ENCODE assay signal across 9 cellular contexts in the genomic region with DNA sequence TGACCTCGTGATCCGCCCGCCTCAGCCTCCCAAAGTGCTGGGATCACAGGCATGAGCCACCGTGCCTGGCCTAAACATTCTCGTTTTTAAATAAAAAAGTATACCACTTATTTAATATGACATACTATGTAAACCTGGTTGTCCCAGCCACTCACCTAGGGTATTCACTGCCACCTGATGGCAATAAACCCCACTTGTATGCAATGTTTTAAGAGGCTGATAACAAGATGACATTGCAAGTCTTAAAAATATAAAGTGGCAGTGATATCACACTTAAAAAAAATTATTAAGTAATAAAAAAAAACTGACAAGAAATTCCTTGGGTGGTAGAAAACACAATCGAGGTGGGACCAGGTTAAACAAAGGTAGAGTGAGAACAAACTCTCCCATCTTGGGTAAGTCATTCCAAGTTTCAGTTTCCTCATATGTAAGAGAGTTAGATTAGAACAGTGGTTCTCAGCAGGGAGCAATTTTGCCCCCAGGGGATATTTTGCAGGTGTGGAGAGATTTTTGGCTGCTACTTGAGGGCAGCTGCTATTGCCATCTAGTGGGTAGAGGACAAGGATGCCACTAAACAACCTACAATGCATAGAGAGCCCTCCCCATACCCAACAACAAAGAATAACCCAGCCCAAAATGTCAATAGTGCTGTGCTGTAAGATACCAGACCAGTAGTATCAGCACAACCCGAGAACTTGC. TPM values are rescaled to one million over a fixed set of nuclear protein-coding genes. Genes with fewer than 3 reads are reported as not detected.
DNase-seq lines count a peak whose midpoint lies in the region; ATAC-seq and TF ChIP-seq lines count a peak whose summit lies in the region.
"Had no signal": no experiment of that assay in that cellular context is flagged by ENCODE, and none has a peak within 500 bp of the region (broad histone marks: within the 10 kb centered on the region; RNA-seq: fewer than 3 reads in every experiment).

No MANE protein-coding gene starts in this region.

- no peak overlapping the region for H3K4me2 ChIP-seq in mammary epithelial cell (ENCODE audit: insufficient read depth, low read depth, low read length)
- H3K4me2 ChIP-seq in osteoblast (ENCODE audit: insufficient read depth, low read length) = no peak overlapping the region

- no TSS peak for BruUV-seq in mammary epithelial cell (replicated peaks; lab: Mats Ljungman, UMichigan)

- H3K4me1 Mint-ChIP-seq in activated CD4-positive, alpha-beta memory T cell treated with anti-CD3 and anti-CD28 coated beads, Interleukin-2, amount 10 ng/mL, durations not matched to agents 7 days and 5 days = peaks cover 12% of the 10 kb centered on the region

- intact Hi-C loops in mammary epithelial cell (cut with micrococcal nuclease) = loop anchor here (2.0 kb wide), 1 partner anchor 186 kb away; no protein-coding TSS in a partner anchor

- dilution Hi-C loops in mammary epithelial cell (cut with HindIII; ENCODE audit: low sequenced_read_pairs) = no loop called here

- peaks cover 7% of the 10 kb centered on the region for H3K4me1 ChIP-seq in mammary epithelial cell (ENCODE audit: insufficient read depth, low read length)
- H3K4me1 ChIP-seq in osteoblast (ENCODE audit: insufficient read depth, low read length) = peaks cover 21% of the 10 kb centered on the region

- no peaks in the 10 kb centered on the region for H3K9me3 Mint-ChIP-seq in activated CD4-positive, alpha-beta memory T cell treated with anti-CD3 and anti-CD28 coated beads, Interleukin-2, amount 10 ng/mL, durations not matched to agents 7 days and 5 days

- H3K36me3 ChIP-seq in mammary epithelial cell (ENCODE audit: insufficient read depth, low read length) (peaks cover 22% of the 10 kb centered on the region), osteoblast (ENCODE audit: insufficient read depth, low read length) (peaks cover 69% of the 10 kb centered on the region)

- CTCF ChIA-PET in mammary epithelial cell (lab: Charles Lee; ENCODE audit: low non-redundant PET) = no interaction called here
- CTCF ChIA-PET in activated CD4-positive, alpha-beta memory T cell treated with anti-CD3 and anti-CD28 coated beads, Interleukin-2, amount 10 ng/mL, durations not matched to agents 7 days and 5 days (lab: Charles Lee) = no interaction called here

- no peaks in the 10 kb centered on the region for H3K9me3 ChIP-seq in mammary epithelial cell (replicated peaks; ENCODE audit: insufficient read depth, low read length)
- H3K9me3 ChIP-seq in osteoblast (ENCODE audit: low read depth, low read length) = no peaks in the 10 kb centered on the region

- TF ChIP-seq CTCF in LNCAP (IDR thresholded peaks at IDR 0.05) (peak; percentile 53; the same call in 1 of the 2 replicates), mammary epithelial cell (conservative IDR thresholded peaks at IDR 0.05 in 1 of 2, IDR thresholded peaks at IDR 0.05 in 1 of 2; ENCODE audit: extremely low read depth in 1 of 2, insufficient read depth in 1 of 2, low read depth in 1 of 2, low read length in 2 of 2) (peak; percentile 35 to 69), osteoblast (IDR thresholded peaks at IDR 0.05; ENCODE audit: extremely low read depth, low read depth, low read length) (peak; percentile 13)

- H3K27me3 ChIP-seq in mammary epithelial cell (ENCODE audit: insufficient read depth, low read length) (no peaks in the 10 kb centered on the region), osteoblast (ENCODE audit: insufficient read depth, low read length) (no peaks in the 10 kb centered on the region)

- no peak for ATAC-seq in GM18909 (IDR thresholded peaks at IDR 0.05; ENCODE audit: poor library complexity, unreplicated experiment)
- ATAC-seq in GM21737 (IDR thresholded peaks at IDR 0.05; ENCODE audit: unreplicated experiment) = no peak

- WGBS in mammary epithelial cell (ENCODE audit: low coverage, missing lambda C conversion rate) = 80% methylated on average over 7 of the region's 7 CpGs

- DNase-seq in NCI-H2171 treated with DMSO at 0.1 percent for 48 hours (lab: John Stamatoyannopoulos, UW) (peak; percentile 4), NCI-H2171 (lab: John Stamatoyannopoulos, UW) (no peak), mammary epithelial cell (peak; percentile 79), osteoblast (ENCODE audit: insufficient read length, low spot score, missing footprints) (no peak)
- no peak for DNase-seq in activated CD4-positive, alpha-beta memory T cell treated with anti-CD3 and anti-CD28 coated beads, Interleukin-2, amount 10 ng/mL, durations not matched to agents 7 days and 5 days
- DNase-seq: T-helper 1 cell had no signal

- no peak overlapping the region for H2AFZ ChIP-seq in mammary epithelial cell (ENCODE audit: low read depth, low read length)
- no peak overlapping the region for H2AFZ ChIP-seq in osteoblast (ENCODE audit: low read length)

- H3K4me3 Mint-ChIP-seq in activated CD4-positive, alpha-beta memory T cell treated with anti-CD3 and anti-CD28 coated beads, Interleukin-2, amount 10 ng/mL, durations not matched to agents 7 days and 5 days = no peak overlapping the region

- H3K9ac ChIP-seq in mammary epithelial cell (ENCODE audit: insufficient read depth, low read length) = no peak overlapping the region

- H3K27ac ChIP-seq in mammary epithelial cell (ENCODE audit: insufficient read depth, low read depth, low read length) (peak overlapping the region; percentile 59), osteoblast (ENCODE audit: low read depth, low read length) (peak overlapping the region; percentile 1)

- no peak overlapping the region for H3K27ac Mint-ChIP-seq in activated CD4-positive, alpha-beta memory T cell treated with anti-CD3 and anti-CD28 coated beads, Interleukin-2, amount 10 ng/mL, durations not matched to agents 7 days and 5 days

- peaks cover 45% of the 10 kb centered on the region for H3K36me3 Mint-ChIP-seq in activated CD4-positive, alpha-beta memory T cell treated with anti-CD3 and anti-CD28 coated beads, Interleukin-2, amount 10 ng/mL, durations not matched to agents 7 days and 5 days (ENCODE audit: low read depth)

- H4K20me1 ChIP-seq in mammary epithelial cell (ENCODE audit: insufficient read depth, low read length) (peaks cover 2% of the 10 kb centered on the region), osteoblast (ENCODE audit: insufficient read depth, low read length) (peaks cover 83% of the 10 kb centered on the region)

- peaks cover 100% of the 10 kb centered on the region for H3K79me2 ChIP-seq in mammary epithelial cell (ENCODE audit: insufficient read depth, low read length)
- H3K79me2 ChIP-seq in osteoblast (ENCODE audit: insufficient read depth, low read length) = peaks cover 100% of the 10 kb centered on the region

- H3K4me3 ChIP-seq in mammary epithelial cell (replicated peaks in 1 of 3; ENCODE audit: insufficient read depth in 1 of 3, low read depth in 2 of 3, low read length in 3 of 3) (no peak overlapping the region), osteoblast (ENCODE audit: insufficient read depth, low read length) (no peak overlapping the region)

- H3K27me3 Mint-ChIP-seq in activated CD4-positive, alpha-beta memory T cell treated with anti-CD3 and anti-CD28 coated beads, Interleukin-2, amount 10 ng/mL, durations not matched to agents 7 days and 5 days = no peaks in the 10 kb centered on the region

- POLR2A ChIA-PET in activated CD4-positive, alpha-beta memory T cell treated with anti-CD3 and anti-CD28 coated beads, Interleukin-2, amount 10 ng/mL, durations not matched to agents 7 days and 5 days (lab: Charles Lee) = interaction anchor here (2.8 to 5.1 kb wide), 2 partner anchors 14 to 26 kb away, joined by 17 to 18 read pairs; a partner anchor contains a TSS

- in situ Hi-C loops in mammary epithelial cell (cut with MboI; ENCODE audit: low sequenced_read_pairs in 2 of 2) = no loop called here

RNA-seq across cellular contexts. Expression of a gene that starts 14.5 kb away (rescaled TPM):
- total RNA-seq in mammary epithelial cell (100 to 1,000 TPM; 202 to 208 TPM), osteoblast (261 and 277 TPM in 2 replicates)
- polyA plus RNA-seq in mammary epithelial cell = 218 TPM
- 407 TPM for polyA minus RNA-seq in mammary epithelial cell
- 10 to 100 TPM; 64.9 to 68.9 TPM for total RNA-seq in activated CD4-positive, alpha-beta memory T cell treated with anti-CD3 and anti-CD28 coated beads, Interleukin-2, amount 10 ng/mL, durations not matched to agents 7 days and 5 days

RNA-seq across cellular contexts. Expression of a gene that starts 26.5 kb away (rescaled TPM):
- total RNA-seq in mammary epithelial cell (10 to 100 TPM; 22.4 to 26.7 TPM), osteoblast (17.1 and 19.9 TPM in 2 replicates)
- 16.7 TPM for polyA plus RNA-seq in mammary epithelial cell
- polyA minus RNA-seq in mammary epithelial cell = 44.3 TPM
- 10 to 100 TPM; 25.9 to 27.7 TPM for total RNA-seq in activated CD4-positive, alpha-beta memory T cell treated with anti-CD3 and anti-CD28 coated beads, Interleukin-2, amount 10 ng/mL, durations not matched to agents 7 days and 5 days

RNA-seq across cellular contexts. Expression of a gene that starts 38.5 kb away (rescaled TPM):
- total RNA-seq in mammary epithelial cell (under 1 TPM in 1 of 2 donors, not detected in 1; under 0.01 TPM), osteoblast (under 0.01 TPM in 2 replicates)
- 0.02 TPM for polyA plus RNA-seq in mammary epithelial cell
- not detected for polyA minus RNA-seq in mammary epithelial cell
- under 1 TPM; 0.03 to 0.05 TPM for total RNA-seq in activated CD4-positive, alpha-beta memory T cell treated with anti-CD3 and anti-CD28 coated beads, Interleukin-2, amount 10 ng/mL, durations not matched to agents 7 days and 5 days

Comparison
In these comparisons a context has a peak if more than half of its experiments do, and no peak if none do; other contexts are left out.
1. DNase-seq: peak in NCI-H2171 treated with DMSO at 0.1 percent for 48 hours (single experiment) and mammary epithelial cell (single experiment); none in NCI-H2171 (single experiment), osteoblast (single experiment) and activated CD4-positive, alpha-beta memory T cell treated with anti-CD3 and anti-CD28 coated beads, Interleukin-2, amount 10 ng/mL, durations not matched to agents 7 days and 5 days (single experiment).
2. Peak in every context shown above with its lines, with median percentiles within 50 percentile points of each other: CTCF ChIP-seq.